Comparison of ENCODE assay signal across 26 cellular contexts in genomic region chr11:81104051-81104450, GRCh38.
"Had no signal": no experiment of that assay in that cellular context is flagged by ENCODE, and none has a peak within 500 bp of the region (broad histone marks: within the 10 kb centered on the region; RNA-seq: fewer than 3 reads in every experiment).

No MANE protein-coding gene starts in this region.

- ATAC-seq: left cardiac atrium; left lung; natural killer cell; psoas muscle; right cardiac atrium; stimulated activated memory B cell treated with anti-CD40 and anti-IgM and Interleukin-4, amounts not matched to agents 10 μg/mL and 1 μg/mL and 100 μg/mL, for 72 hours; stimulated activated naive CD8-positive, alpha-beta T cell treated with anti-CD3 and anti-CD28 coated beads, Interleukin-15, Interleukin-2, amounts not matched to agents 100 U/mL and 50 U/mL, for 24 hours had no signal

- H3K27ac Mint-ChIP-seq: dendritic cell treated with granulocyte-macrophage colony-stimulating factor and Interleukin-4, amounts not matched to agents 40 ng/mL and 50 ng/mL, for 4 days; natural killer cell; stimulated activated memory B cell treated with anti-CD40 and anti-IgM and Interleukin-4, amounts not matched to agents 10 μg/mL and 1 μg/mL and 100 μg/mL, for 72 hours; type B pancreatic cell had no signal

- H3K36me3 Mint-ChIP-seq: natural killer cell; stimulated activated memory B cell treated with anti-CD40 and anti-IgM and Interleukin-4, amounts not matched to agents 10 μg/mL and 1 μg/mL and 100 μg/mL, for 72 hours; type B pancreatic cell had no signal

- DNase-seq: effector CD8-positive, alpha-beta T cell; foreskin melanocyte; glutamatergic neuron; hypothalamus; left cardiac atrium; left lung; natural killer cell; occipital lobe; ovary; posterior cingulate gyrus; psoas muscle; right cardiac atrium; sigmoid colon; stimulated activated CD4-positive, alpha-beta T cell treated with anti-CD3 and anti-CD28 coated beads, Interleukin-2, amount 100 ng/mL, for 24 hours; stimulated activated CD4-positive, alpha-beta T cell treated with anti-CD3 and anti-CD28 coated beads, Interleukin-4, amount 100 ng/mL, for 24 hours; stimulated activated naive CD8-positive, alpha-beta T cell treated with anti-CD3 and anti-CD28 coated beads, Interleukin-15, Interleukin-2, amounts not matched to agents 100 U/mL and 50 U/mL, for 24 hours; substantia nigra; testis; tibial artery had no signal

- H3K36me3 ChIP-seq: esophagus muscularis mucosa, left lung, ovary, sigmoid colon, tibial artery had no signal

- H3K27ac ChIP-seq: esophagus muscularis mucosa, left lung, ovary, psoas muscle, sigmoid colon, testis, tibial artery had no signal

- H3K4me1 ChIP-seq: esophagus muscularis mucosa, left lung, psoas muscle, sigmoid colon, testis, tibial artery had no signal

- H3K4me3 Mint-ChIP-seq: dendritic cell treated with granulocyte-macrophage colony-stimulating factor and Interleukin-4, amounts not matched to agents 40 ng/mL and 50 ng/mL, for 4 days; natural killer cell; stimulated activated memory B cell treated with anti-CD40 and anti-IgM and Interleukin-4, amounts not matched to agents 10 μg/mL and 1 μg/mL and 100 μg/mL, for 72 hours; type B pancreatic cell had no signal

- H3K9me3 ChIP-seq: esophagus muscularis mucosa, left lung, ovary, psoas muscle, sigmoid colon, testis, tibial artery had no signal

- FAIRE-seq: colon, endothelial cell of umbilical vein, islet of Langerhans had no signal

- H3K4me1 Mint-ChIP-seq: natural killer cell; stimulated activated memory B cell treated with anti-CD40 and anti-IgM and Interleukin-4, amounts not matched to agents 10 μg/mL and 1 μg/mL and 100 μg/mL, for 72 hours had no signal

- H3K9me3 Mint-ChIP-seq: dendritic cell treated with granulocyte-macrophage colony-stimulating factor and Interleukin-4, amounts not matched to agents 40 ng/mL and 50 ng/mL, for 4 days; type B pancreatic cell had no signal

- H3K27me3 ChIP-seq: esophagus muscularis mucosa, left lung, ovary, sigmoid colon, testis, tibial artery had no signal

- H3K27me3 Mint-ChIP-seq: dendritic cell treated with granulocyte-macrophage colony-stimulating factor and Interleukin-4, amounts not matched to agents 40 ng/mL and 50 ng/mL, for 4 days; stimulated activated memory B cell treated with anti-CD40 and anti-IgM and Interleukin-4, amounts not matched to agents 10 μg/mL and 1 μg/mL and 100 μg/mL, for 72 hours; type B pancreatic cell had no signal

- H3K4me3 ChIP-seq: esophagus muscularis mucosa, left lung, ovary, psoas muscle, sigmoid colon, testis, tibial artery had no signal
